In genomic region chr1:108070662-108071061, GRCh38 we compare ENCODE assay signal across 13 cellular contexts.
A peak's percentile ranks its signal among the peaks of the same experiment; 100 is the strongest.
DNase-seq lines count a peak whose midpoint lies in the region; ATAC-seq and TF ChIP-seq lines count a peak whose summit lies in the region.
"Had no signal": no experiment of that assay in that cellular context is flagged by ENCODE, and none has a peak within 500 bp of the region (broad histone marks: within the 10 kb centered on the region; RNA-seq: fewer than 3 reads in every experiment).

No MANE protein-coding gene starts in this region.

- H3K27ac ChIP-seq in right atrium auricular region = no peak overlapping the region

- ATAC-seq in left ventricle myocardium superior (peak; percentile 36), HG02678 (IDR thresholded peaks at IDR 0.05; ENCODE audit: unreplicated experiment) (no peak), HG03159 (IDR thresholded peaks at IDR 0.05; ENCODE audit: unreplicated experiment) (no peak)

- intact Hi-C loops in left ventricle myocardium superior (cut with micrococcal nuclease) = no loop called here

- no peak overlapping the region for H3K4me3 ChIP-seq in right atrium auricular region
- H3K4me3 ChIP-seq: HAP-1 had no signal

- H3K9me3 ChIP-seq in right atrium auricular region = no peaks in the 10 kb centered on the region
- H3K9me3 ChIP-seq: HAP-1 had no signal

- no peak for TF ChIP-seq CTCF in right atrium auricular region (IDR thresholded peaks at IDR 0.05)

- no peaks in the 10 kb centered on the region for H3K4me1 ChIP-seq in right atrium auricular region
- H3K4me1 ChIP-seq: HAP-1 had no signal

- no peaks in the 10 kb centered on the region for H3K27me3 ChIP-seq in right atrium auricular region

- no peak for DNase-seq in left ventricle myocardium superior
- no peak for DNase-seq in right atrium auricular region (ENCODE audit: low spot score)
- DNase-seq in NCI-H1105 (lab: John Stamatoyannopoulos, UW) = peak; percentile 8
- peak; percentile 36 for DNase-seq in RPMI8226
- no peak for DNase-seq in cerebellar nuclear complex (lab: John Stamatoyannopoulos, UW)
- DNase-seq: C1 segment of cervical spinal cord; CD4-positive, alpha-beta memory T cell; COR-L47; DMS53; GF-D8 had no signal

- H3K36me3 ChIP-seq in right atrium auricular region = no peaks in the 10 kb centered on the region
- H3K36me3 ChIP-seq: HAP-1 had no signal

Comparison
In these comparisons a context has a peak if more than half of its experiments do, and no peak if none do; other contexts are left out.
1. DNase-seq: peak in NCI-H1105 (single experiment) and RPMI8226 (single experiment); none in left ventricle myocardium superior (single experiment), right atrium auricular region (single experiment) and cerebellar nuclear complex (0 of 2).